8 cellular contexts compared by ENCODE assay signal in genomic region chr12:76455582-76456345, GRCh38.
A peak's percentile ranks its signal among the peaks of the same experiment; 100 is the strongest.
DNase-seq lines count a peak whose midpoint lies in the region; ATAC-seq and TF ChIP-seq lines count a peak whose summit lies in the region.

No MANE protein-coding gene starts in this region.

- peak in 8 of 11 experiments; percentile 21 to 62 (median 50) for TF ChIP-seq CTCF in spleen (IDR thresholded peaks at IDR 0.05 in 8 of 11, conservative IDR thresholded peaks at IDR 0.05 in 3 of 11)

- H3K9ac ChIP-seq in adipocyte (ENCODE audit: low read length) = no peak overlapping the region

- peaks cover 14% of the 10 kb centered on the region for H3K4me1 ChIP-seq in adipocyte (ENCODE audit: control insufficient read depth, insufficient read depth, low read length)
- H3K4me1 ChIP-seq in spleen = peaks cover 0 to 50% (median 19%) of the 10 kb centered on the region in 6 donors

- H3K27me3 ChIP-seq in adipocyte (replicated peaks; ENCODE audit: control insufficient read depth, insufficient read depth, low read length) (no peaks in the 10 kb centered on the region), spleen (replicated peaks in 1 of 7) (no peaks in the 10 kb centered on the region)

- DNase-seq in NCI-H2107 treated with DMSO at 0.1 percent for 48 hours (lab: John Stamatoyannopoulos, UW; ENCODE audit: unreplicated experiment) (peak; percentile 56), NCI-H2107 (lab: John Stamatoyannopoulos, UW) (no peak), NCI-H524 treated with DMSO at 0.1 percent for 48 hours (lab: John Stamatoyannopoulos, UW) (peak; percentile 36), adipocyte (ENCODE audit: low read depth) (peak; percentile 88), hepatic stellate cell (ENCODE audit: low spot score) (peak; percentile 32), spleen (no peak)

- H3K36me3 ChIP-seq in adipocyte (ENCODE audit: control insufficient read depth, insufficient read depth, low read length, severe bottlenecking) = no peaks in the 10 kb centered on the region
- peaks cover 0 to 6% (median 0%) of the 10 kb centered on the region in 6 donors for H3K36me3 ChIP-seq in spleen

- peak overlapping the region in 3 of 8 donors; percentile 36 to 50 (median 36) for H3K27ac ChIP-seq in spleen

- 46 to 54% (median 51%) methylated on average over 2 of the region's 2 CpGs for WGBS in spleen, 5 donors

- TF ChIP-seq POLR2A in spleen (IDR thresholded peaks at IDR 0.05) = no peak

- peak; percentile 91 for ATAC-seq in GM21367 (IDR thresholded peaks at IDR 0.05; ENCODE audit: unreplicated experiment)
- peak; percentile 97 for ATAC-seq in HG03520 (IDR thresholded peaks at IDR 0.05; ENCODE audit: unreplicated experiment)

- no peaks in the 10 kb centered on the region for H3K9me3 ChIP-seq in adipocyte (ENCODE audit: control insufficient read depth, low read length)
- H3K9me3 ChIP-seq in spleen = no peaks in the 10 kb centered on the region

- intact Hi-C loops in spleen (cut with DNase I; ENCODE audit: low total_unique reads) = no loop called here

- H3K4me3 ChIP-seq in adipocyte (ENCODE audit: low read length) = no peak overlapping the region
- H3K4me3 ChIP-seq in spleen = no peak overlapping the region

Comparison
In these comparisons a context has a peak if more than half of its experiments do, and no peak if none do; other contexts are left out.
1. DNase-seq: peak in NCI-H2107 treated with DMSO at 0.1 percent for 48 hours (single experiment), NCI-H524 treated with DMSO at 0.1 percent for 48 hours (single experiment), adipocyte (single experiment) and hepatic stellate cell (single experiment); none in NCI-H2107 (single experiment) and spleen (single experiment).